9 cellular contexts compared by ENCODE assay signal in the genomic region with DNA sequence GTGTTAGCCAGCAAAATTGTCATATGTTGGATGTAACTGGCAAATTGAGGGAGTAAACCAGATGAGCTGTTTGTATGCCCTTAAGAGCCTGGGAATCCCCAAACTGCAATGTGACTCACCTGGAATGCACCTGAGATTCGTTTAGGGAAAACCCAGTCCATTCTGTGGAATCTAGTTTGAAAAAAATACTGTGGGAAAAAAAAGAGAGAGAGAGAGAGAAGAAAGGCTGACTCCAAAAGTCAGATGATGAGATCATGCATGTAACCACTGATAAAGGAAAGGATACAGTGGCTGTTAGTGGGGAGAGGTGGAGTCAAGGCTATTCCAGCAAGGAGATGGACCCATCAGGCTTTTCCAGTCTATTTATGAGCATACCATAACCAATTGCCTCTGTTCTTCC. TPM values are rescaled to one million over a fixed set of nuclear protein-coding genes. Genes with fewer than 3 reads are reported as not detected.
DNase-seq lines count a peak whose midpoint lies in the region; ATAC-seq, FAIRE-seq and TF ChIP-seq lines count a peak whose summit lies in the region.
"Had no signal": no experiment of that assay in that cellular context is flagged by ENCODE, and none has a peak within 500 bp of the region (broad histone marks: within the 10 kb centered on the region; RNA-seq: fewer than 3 reads in every experiment).

No MANE protein-coding gene starts in this region.

- H3K9me3 ChIP-seq in astrocyte (ENCODE audit: insufficient read depth, low read depth, low read length) (no peaks in the 10 kb centered on the region), HepG2 (ENCODE audit: low read length) (no peaks in the 10 kb centered on the region)
- H3K9me3 ChIP-seq: gastrocnemius medialis had no signal

- H3K36me3 Mint-ChIP-seq in astrocyte (ENCODE audit: low read depth, unreplicated experiment) = no peaks in the 10 kb centered on the region

- in situ Hi-C loops in HepG2 (cut with HindIII; ENCODE audit: extremely low pct_ligation_motif_present, low pct_unique_long_range_greater_than_20kb) = no loop called here

- no peak overlapping the region for H3K4me3 Mint-ChIP-seq in astrocyte (ENCODE audit: unreplicated experiment)

- no peak overlapping the region for H2AFZ ChIP-seq in astrocyte (ENCODE audit: low read depth, low read length)
- no peak overlapping the region for H2AFZ ChIP-seq in HepG2 (ENCODE audit: low read length)

- peaks cover 3% of the 10 kb centered on the region for H3K4me1 ChIP-seq in astrocyte (ENCODE audit: insufficient read depth, low read length)
- H3K4me1 ChIP-seq in HepG2 (ENCODE audit: insufficient read depth, low read length) = no peaks in the 10 kb centered on the region
- H3K4me1 ChIP-seq: gastrocnemius medialis had no signal

- no peak for TF ChIP-seq CTCF in astrocyte (IDR thresholded peaks at IDR 0.05; ENCODE audit: insufficient read depth, low read depth, low read length)
- no peak for TF ChIP-seq CTCF in HepG2 (CRISPR knock-in tag; IDR thresholded peaks at IDR 0.05)

- intact Hi-C loops in HepG2 (cut with micrococcal nuclease; ENCODE audit: unreplicated experiment) = no loop called here

- TF ChIP-seq POLR2A in HepG2 (IDR thresholded peaks at IDR 0.05; ENCODE audit: insufficient read depth in 1 of 2, low read depth in 2 of 2, low read length in 2 of 2) (no peak), erythroblast (IDR thresholded peaks at IDR 0.05; ENCODE audit: low read length) (no peak)

- FAIRE-seq in astrocyte (lab: Jason Lieb, UNC) = no peak
- no peak for FAIRE-seq in HepG2 (lab: Jason Lieb, UNC)

- no peaks in the 10 kb centered on the region for H3K9me3 Mint-ChIP-seq in astrocyte (ENCODE audit: unreplicated experiment)

- H3K79me2 ChIP-seq in astrocyte (ENCODE audit: insufficient read depth, low read length) (peaks cover 10% of the 10 kb centered on the region), HepG2 (ENCODE audit: insufficient read depth, low read length) (no peaks in the 10 kb centered on the region)

- no peaks in the 10 kb centered on the region for H3K27me3 ChIP-seq in astrocyte (ENCODE audit: insufficient read depth, low read length)
- no peaks in the 10 kb centered on the region for H3K27me3 ChIP-seq in HepG2 (ENCODE audit: control insufficient read depth in 1 of 2, insufficient read depth in 2 of 2, low read length in 2 of 2)
- H3K27me3 ChIP-seq: gastrocnemius medialis had no signal

- TF ChIP-seq EP300 in HepG2 (IDR thresholded peaks at IDR 0.05; ENCODE audit: low read depth in 2 of 2, low read length in 2 of 2) (no peak), HepG2 (CRISPR knock-in tag; IDR thresholded peaks at IDR 0.05; ENCODE audit: borderline replicate concordance) (no peak)

- 31% methylated on average over 1 of the region's 1 CpG for WGBS in HepG2 (ENCODE audit: low lambda C conversion rate)

- H4K20me1 ChIP-seq in astrocyte (ENCODE audit: insufficient read depth, low read length) (peaks cover 7% of the 10 kb centered on the region), HepG2 (ENCODE audit: insufficient read depth, low read length) (no peaks in the 10 kb centered on the region)

- H3K27ac ChIP-seq in astrocyte (ENCODE audit: low read depth, low read length) (no peak overlapping the region), HepG2 (ENCODE audit: extremely low read length, insufficient read depth, low read length) (no peak overlapping the region)
- H3K27ac ChIP-seq: gastrocnemius medialis had no signal

- H3K4me3 ChIP-seq in astrocyte (ENCODE audit: insufficient read depth, low read depth, low read length) (no peak overlapping the region), HepG2 (replicated peaks in 1 of 3; ENCODE audit: insufficient read depth in 1 of 3, low read depth in 2 of 3, low read length in 3 of 3) (no peak overlapping the region)
- H3K4me3 ChIP-seq: gastrocnemius medialis had no signal

- no peak for TF ChIP-seq RAD21 in HepG2 (CRISPR knock-in tag; IDR thresholded peaks at IDR 0.05)

- POLR2A ChIA-PET in HepG2 (lab: Yijun Ruan, JAX) = no interaction called here

- H3K4me2 ChIP-seq in astrocyte (ENCODE audit: low read length) (no peak overlapping the region), HepG2 (ENCODE audit: low read depth, low read length) (no peak overlapping the region)

- ATAC-seq in HepG2 (no peak), SK-N-SH treated with all-trans-retinoic acid at 6 μM for 48 hours (no peak)
- ATAC-seq: gastrocnemius medialis, right cardiac atrium had no signal

- CTCF ChIA-PET in HepG2 (lab: Yijun Ruan, JAX; ENCODE audit: low intra/inter-chr PET ratio, low total read pairs) = no interaction called here

- H3K36me3 ChIP-seq in astrocyte (ENCODE audit: insufficient read depth, low read length) = no peaks in the 10 kb centered on the region
- no peaks in the 10 kb centered on the region for H3K36me3 ChIP-seq in HepG2 (replicated peaks in 1 of 2; ENCODE audit: control insufficient read depth in 1 of 2, insufficient read depth in 2 of 2, low read length in 2 of 2)
- H3K36me3 ChIP-seq: gastrocnemius medialis had no signal

- DNase-seq in ELF-1 (ENCODE audit: low read depth, low spot score) (peak; percentile 48), HPDE6-E6E7 (ENCODE audit: extremely low spot score) (peak; percentile 21), astrocyte (ENCODE audit: low read depth) (peak; percentile 72), HepG2 (ENCODE audit: low spot score) (peak; percentile 0), medulla oblongata (ENCODE audit: extremely low spot score) (no peak), erythroblast (lab: John Stamatoyannopoulos, UW) (no peak)
- DNase-seq: gastrocnemius medialis, right cardiac atrium had no signal

- no peak overlapping the region for H3K9ac ChIP-seq in astrocyte (ENCODE audit: low read length)
- H3K9ac ChIP-seq in HepG2 (ENCODE audit: insufficient read depth, low read depth, low read length) = no peak overlapping the region

- H3K4me1 Mint-ChIP-seq in astrocyte (ENCODE audit: low read depth, unreplicated experiment) = peaks cover 24% of the 10 kb centered on the region

- no TSS peak for BruUV-seq in HepG2 (replicated peaks; lab: Mats Ljungman, UMichigan)

- H3K27me3 Mint-ChIP-seq in astrocyte (ENCODE audit: low read depth, unreplicated experiment) = no peaks in the 10 kb centered on the region

- peak overlapping the region; percentile 38 for H3K27ac Mint-ChIP-seq in astrocyte (ENCODE audit: unreplicated experiment)

TF ChIP-seq in HepG2, 621 proteins besides CTCF, POLR2A, EP300 and RAD21 (continues in another document):
- TF ChIP-seq KLF12 (CRISPR knock-in tag; IDR thresholded peaks at IDR 0.05; ENCODE audit: borderline replicate concordance) = no peak
- no peak for TF ChIP-seq HDAC2 (CRISPR knock-in tag; IDR thresholded peaks at IDR 0.05)
- no peak for TF ChIP-seq ZSCAN22 (CRISPR knock-in tag; IDR thresholded peaks at IDR 0.05)
- TF ChIP-seq ZNF468 (CRISPR knock-in tag; IDR thresholded peaks at IDR 0.05) = no peak
- no peak for TF ChIP-seq ZNF547 (CRISPR knock-in tag; IDR thresholded peaks at IDR 0.05)

TF ChIP-seq in SK-N-SH treated with all-trans-retinoic acid at 6 μM for 48 hours, 23 proteins besides CTCF, POLR2A, EP300 and RAD21 (continues in another document):
- TF ChIP-seq ZC3H10 (CRISPR knock-in tag; IDR thresholded peaks at IDR 0.05) (no peak), PPARA (CRISPR knock-in tag; IDR thresholded peaks at IDR 0.05; ENCODE audit: borderline replicate concordance) (no peak), CSDC2 (CRISPR knock-in tag; IDR thresholded peaks at IDR 0.05) (no peak), POU6F1 (CRISPR knock-in tag; IDR thresholded peaks at IDR 0.05; ENCODE audit: borderline replicate concordance, low read depth) (no peak), ARNTL (CRISPR knock-in tag; IDR thresholded peaks at IDR 0.05; ENCODE audit: borderline replicate concordance, low read depth) (no peak), TCF4 (CRISPR knock-in tag; IDR thresholded peaks at IDR 0.05; ENCODE audit: borderline replicate concordance) (no peak), ZNF70 (CRISPR knock-in tag; IDR thresholded peaks at IDR 0.05) (no peak), SNAI2 (CRISPR knock-in tag; IDR thresholded peaks at IDR 0.05) (no peak), RARB (CRISPR knock-in tag; IDR thresholded peaks at IDR 0.05) (no peak), OSR1 (CRISPR knock-in tag; IDR thresholded peaks at IDR 0.05) (no peak)

RNA-seq across cellular contexts. Expression of gene SLC9A7, which starts 48.5 kb away (rescaled TPM):
- 20.8 and 21.0 TPM in 2 replicates for total RNA-seq in astrocyte
- total RNA-seq in HepG2 (2016; rRNA removed; fragmentation: Illumina TruSeq; extraction: Trizol) = 5.4 and 7.2 TPM in 2 replicates
- 2.0 and 3.5 TPM in 2 replicates for total RNA-seq in HepG2 (2016; cell fraction: cytosol; rRNA removed; fragmentation: Illumina TruSeq; extraction: Trizol; ENCODE audit: low read depth)
- total RNA-seq in HepG2 (2016; cell fraction: insoluble cytoplasmic fraction; rRNA removed; fragmentation: Illumina TruSeq; extraction: Trizol) = 3.9 and 7.8 TPM in 2 replicates
- total RNA-seq in HepG2 (2016; cell fraction: membrane; rRNA removed; fragmentation: Illumina TruSeq; extraction: Trizol) = 3.7 and 4.7 TPM in 2 replicates
- 6.6 and 8.3 TPM in 2 replicates for total RNA-seq in HepG2 (2016; cell fraction: nucleus; rRNA removed; fragmentation: Illumina TruSeq; extraction: Trizol)
- polyA plus RNA-seq in HepG2 (2011; rRNA removed) = 5.5 and 5.8 TPM in 2 replicates
- 4.7 and 5.0 TPM in 2 replicates for polyA plus RNA-seq in HepG2 (2011; cell fraction: cytosol; rRNA removed)
- polyA plus RNA-seq in HepG2 (2011; cell fraction: nucleus; rRNA removed) = 5.6 and 6.1 TPM in 2 replicates
- polyA plus RNA-seq in HepG2 (2012) = 1.5 and 1.6 TPM in 2 replicates
- 0.59 and 0.72 TPM in 2 replicates for polyA plus RNA-seq in HepG2 (2016; cell fraction: cytosol; fragmentation: Illumina TruSeq; extraction: Trizol; ENCODE audit: low read depth)
- 1.6 and 2.0 TPM in 2 replicates for polyA plus RNA-seq in HepG2 (2016; cell fraction: insoluble cytoplasmic fraction; fragmentation: Illumina TruSeq; extraction: Trizol; ENCODE audit: low read depth)
- polyA plus RNA-seq in HepG2 (2016; cell fraction: membrane; fragmentation: Illumina TruSeq; extraction: Trizol; ENCODE audit: low read depth) = 1.5 and 1.6 TPM in 2 replicates
- polyA plus RNA-seq in HepG2 (2016; cell fraction: nucleus; fragmentation: Illumina TruSeq; extraction: Trizol; ENCODE audit: insufficient read depth, low read depth) = 6.6 and 9.9 TPM in 2 replicates
- 6.5 and 21.6 TPM in 2 replicates for polyA minus RNA-seq in HepG2 (2011; rRNA and poly(A)+ RNA removed; ENCODE audit: low replicate concordance)
- 7.3 and 7.9 TPM in 2 replicates for polyA minus RNA-seq in HepG2 (2011; cell fraction: cytosol; rRNA and poly(A)+ RNA removed)
- 5.7 and 6.4 TPM in 2 replicates for polyA minus RNA-seq in HepG2 (2011; cell fraction: nucleus; rRNA and poly(A)+ RNA removed)

Comparison
In these comparisons a context has a peak if more than half of its experiments do, and no peak if none do; other contexts are left out.
1. DNase-seq: peak in ELF-1 (single experiment), HPDE6-E6E7 (single experiment), astrocyte (single experiment) and HepG2 (single experiment); none in medulla oblongata (single experiment) and erythroblast (0 of 2).